ENCODE assay signal across 25 cellular contexts in genomic region chr20:62760536-62761057, GRCh38. TPM values are rescaled to one million over a fixed set of nuclear protein-coding genes. Genes with fewer than 3 reads are reported as not detected.
DNase-seq lines count a peak whose midpoint lies in the region; FAIRE-seq and TF ChIP-seq lines count a peak whose summit lies in the region.
"Had no signal": no experiment of that assay in that cellular context is flagged by ENCODE, and none has a peak within 500 bp of the region (broad histone marks: within the 10 kb centered on the region; RNA-seq: fewer than 3 reads in every experiment).

No MANE protein-coding gene starts in this region.

- no peak for TF ChIP-seq CTCF in hepatocyte (IDR thresholded peaks at IDR 0.05; ENCODE audit: poor library complexity)
- TF ChIP-seq CTCF in osteoblast (IDR thresholded peaks at IDR 0.05; ENCODE audit: extremely low read depth, low read depth, low read length): no peak

- H3K27ac ChIP-seq in hepatocyte (peak overlapping the region; percentile 38), osteoblast (ENCODE audit: low read depth, low read length) (no peak overlapping the region)
- H3K27ac ChIP-seq: colonic mucosa, esophagus squamous epithelium, PC-9, prostate gland, thyroid gland had no signal

- WGBS in hepatocyte (ENCODE audit: low lambda C conversion rate, missing lambda C conversion rate): 50% methylated on average over 10 of the region's 14 CpGs

- DNase-seq in HT-29 (ENCODE audit: low spot score): peak; percentile 77
- DNase-seq in NT2/D1 (ENCODE audit: low read depth, low spot score): no peak
- no peak for DNase-seq in hepatocyte (ENCODE audit: low spot score)
- DNase-seq in osteoblast (ENCODE audit: insufficient read length, low spot score, missing footprints): peak; percentile 76
- DNase-seq in hepatic stellate cell (ENCODE audit: low spot score): no peak
- DNase-seq in MV-4-11 (lab: John Stamatoyannopoulos, UW): no peak
- DNase-seq in frontal cortex (ENCODE audit: low spot score in 2 of 2): no peak
- DNase-seq: activated CD4-positive, alpha-beta memory T cell treated with anti-CD3 and anti-CD28 coated beads for 36 hours; activated effector memory CD4-positive, alpha-beta T cell treated with Interleukin-2 at 50 U/mL for 16 hours; CD8-positive, alpha-beta memory T cell; colonic mucosa; effector memory CD8-positive, alpha-beta T cell; esophagus squamous epithelium; GF-D8; NCI-H187; NCI-H345; stimulated activated CD4-positive, alpha-beta T cell treated with anti-CD3 and anti-CD28 coated beads, Interleukin-4, amount 100 ng/mL, for 1 hour; stimulated activated naive CD4-positive, alpha-beta T cell; T-helper 2 cell; thyroid gland had no signal

- H3K4me3 ChIP-seq in NT2/D1 (ENCODE audit: insufficient read length, low read depth): no peak overlapping the region
- no peak overlapping the region for H3K4me3 ChIP-seq in hepatocyte
- H3K4me3 ChIP-seq in osteoblast (ENCODE audit: insufficient read depth, low read length): no peak overlapping the region
- H3K4me3 ChIP-seq: colonic mucosa, esophagus squamous epithelium, PC-9, prostate gland, thyroid gland had no signal

- FAIRE-seq in frontal cortex (lab: Jason Lieb, UNC): no peak

- H3K4me1 ChIP-seq in NT2/D1 (ENCODE audit: insufficient read depth, insufficient read length) (peaks cover 17% of the 10 kb centered on the region), hepatocyte (ENCODE audit: insufficient read depth) (peaks cover 17% of the 10 kb centered on the region), osteoblast (ENCODE audit: insufficient read depth, low read length) (no peaks in the 10 kb centered on the region)
- H3K4me1 ChIP-seq: colonic mucosa, prostate gland, thyroid gland had no signal

- H3K36me3 ChIP-seq in NT2/D1 (ENCODE audit: insufficient read depth, insufficient read length, low read length) (no peaks in the 10 kb centered on the region), hepatocyte (replicated peaks; ENCODE audit: insufficient read depth, low read depth) (no peaks in the 10 kb centered on the region), osteoblast (ENCODE audit: insufficient read depth, low read length) (no peaks in the 10 kb centered on the region)
- H3K36me3 ChIP-seq: colonic mucosa, esophagus squamous epithelium, prostate gland, thyroid gland had no signal

- H3K27me3 ChIP-seq in NT2/D1 (ENCODE audit: insufficient read depth, insufficient read length) (peaks cover 3% of the 10 kb centered on the region), hepatocyte (no peaks in the 10 kb centered on the region), osteoblast (ENCODE audit: insufficient read depth, low read length) (peaks cover 2% of the 10 kb centered on the region)
- H3K27me3 ChIP-seq: colonic mucosa, thyroid gland had no signal

- H4K20me1 ChIP-seq in hepatocyte (ENCODE audit: insufficient read depth, poor library complexity, severe bottlenecking) (no peaks in the 10 kb centered on the region), osteoblast (ENCODE audit: insufficient read depth, low read length) (no peaks in the 10 kb centered on the region)

- no peaks in the 10 kb centered on the region for H3K9me2 ChIP-seq in hepatocyte (replicated peaks; ENCODE audit: insufficient read depth)

- no peaks in the 10 kb centered on the region for H3K79me2 ChIP-seq in hepatocyte
- no peaks in the 10 kb centered on the region for H3K79me2 ChIP-seq in osteoblast (ENCODE audit: insufficient read depth, low read length)

- peak overlapping the region; percentile 24 for H3K9ac ChIP-seq in NT2/D1 (ENCODE audit: insufficient read length, low read depth)

- no peaks in the 10 kb centered on the region for H3K9me3 ChIP-seq in NT2/D1 (ENCODE audit: insufficient read depth, low read length)
- no peaks in the 10 kb centered on the region for H3K9me3 ChIP-seq in hepatocyte (ENCODE audit: low read depth)
- H3K9me3 ChIP-seq in osteoblast (ENCODE audit: low read depth, low read length): no peaks in the 10 kb centered on the region
- H3K9me3 ChIP-seq: colonic mucosa, esophagus squamous epithelium, prostate gland, thyroid gland had no signal

- no peak overlapping the region for H3K4me2 ChIP-seq in hepatocyte
- H3K4me2 ChIP-seq in osteoblast (ENCODE audit: insufficient read depth, low read length): no peak overlapping the region
- H3K4me2 ChIP-seq: PC-9 had no signal

- no peak overlapping the region for H2AFZ ChIP-seq in hepatocyte
- H2AFZ ChIP-seq in osteoblast (ENCODE audit: low read length): no peak overlapping the region
- H2AFZ ChIP-seq: PC-9 had no signal

RNA-seq across cellular contexts. Expression of gene MRGBP, which starts 35.7 kb away (rescaled TPM):
- total RNA-seq in HT-29 (2014; rRNA removed; shearing (Covaris generic)): 88.8 and 98.8 TPM in 2 replicates
- total RNA-seq in hepatocyte (14.0 and 18.9 TPM in 2 replicates), osteoblast (14.1 and 15.2 TPM in 2 replicates), frontal cortex (20.0 TPM)
- 18.9 and 20.5 TPM in 2 replicates for polyA plus RNA-seq in hepatocyte

RNA-seq across cellular contexts. Expression of gene OGFR, which starts 44.0 kb away (rescaled TPM):
- total RNA-seq in HT-29 (2014; rRNA removed; shearing (Covaris generic)): 197 and 202 TPM in 2 replicates
- total RNA-seq in hepatocyte (43.8 and 47.6 TPM in 2 replicates), osteoblast (32.4 and 39.1 TPM in 2 replicates), frontal cortex (24.1 TPM)
- polyA plus RNA-seq in hepatocyte: 76.2 and 80.8 TPM in 2 replicates

RNA-seq across cellular contexts. Expression of gene NTSR1, which starts 52.0 kb away (rescaled TPM):
- total RNA-seq in HT-29 (2014; rRNA removed; shearing (Covaris generic)): 76.6 and 78.7 TPM in 2 replicates
- total RNA-seq in hepatocyte (0.08 and 0.37 TPM in 2 replicates), osteoblast (not detected in 2 replicates), frontal cortex (4.9 TPM)
- polyA plus RNA-seq in hepatocyte: 0.09 TPM in 1 of 2 replicates, not detected in the other
- total RNA-seq: activated CD4-positive, alpha-beta memory T cell treated with anti-CD3 and anti-CD28 coated beads for 36 hours; CD8-positive, alpha-beta memory T cell; mesenteric fat pad; natural killer cell treated with Interleukin-12 subunit alpha and Interleukin-12 subunit beta and Interleukin-15 and Interleukin-18, amount 100 ng/mL, for 72 hours; SK-MEL-5 had no signal
- polyA plus RNA-seq: CD8-positive, alpha-beta memory T cell had no signal

RNA-seq across cellular contexts. Expression of gene COL9A3, which starts 56.3 kb away (rescaled TPM):
- 57.4 and 59.7 TPM in 2 replicates for total RNA-seq in HT-29 (2014; rRNA removed; shearing (Covaris generic))
- total RNA-seq in hepatocyte: 22.6 and 23.9 TPM in 2 replicates
- 68.1 and 77.0 TPM in 2 replicates for polyA plus RNA-seq in hepatocyte
- total RNA-seq in osteoblast: not detected in 2 replicates
- 10.2 TPM for total RNA-seq in frontal cortex
- total RNA-seq: activated CD4-positive, alpha-beta memory T cell treated with anti-CD3 and anti-CD28 coated beads for 36 hours; CD8-positive, alpha-beta memory T cell; natural killer cell treated with Interleukin-12 subunit alpha and Interleukin-12 subunit beta and Interleukin-15 and Interleukin-18, amount 100 ng/mL, for 72 hours had no signal
- polyA plus RNA-seq: CD8-positive, alpha-beta memory T cell had no signal

Comparison
In these comparisons a context has a peak if more than half of its experiments do, and no peak if none do; other contexts are left out.
1. DNase-seq: peak in HT-29 (single experiment) and osteoblast (single experiment); none in NT2/D1 (single experiment), hepatocyte (single experiment), hepatic stellate cell (single experiment), MV-4-11 (single experiment) and frontal cortex (0 of 2).
2. RNA of gene NTSR1, which starts 52.0 kb away (total RNA-seq): 76.6 to 78.7 TPM in HT-29; 4.9 TPM in frontal cortex (single experiment), 0.08 to 0.37 TPM in hepatocyte and not detected in osteoblast; every median in the first group is over 10 times any median in the second.